1 cellular context compared by ENCODE assay signal in the genomic region with DNA sequence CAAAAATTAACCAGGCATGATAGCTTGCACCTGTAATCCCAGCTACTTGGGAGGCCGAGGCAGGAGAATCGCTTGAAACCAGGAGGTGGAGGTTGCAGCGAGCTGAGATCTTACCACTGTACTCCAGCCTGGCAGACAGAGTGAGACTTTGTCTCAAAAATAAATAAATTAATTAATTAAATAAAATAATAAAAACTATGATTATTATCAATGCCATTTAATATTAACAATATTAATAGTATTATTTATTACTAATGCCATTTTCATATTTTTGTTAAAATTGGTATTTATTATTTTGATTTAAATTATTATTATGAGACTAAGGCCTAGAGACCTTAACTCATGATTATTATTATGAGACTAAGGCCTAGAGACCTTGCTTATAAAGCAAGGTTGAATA.
A peak's percentile ranks its signal among the peaks of the same experiment; 100 is the strongest.
TF ChIP-seq lines count a peak whose summit lies in the region.

No MANE protein-coding gene starts in this region.

TF ChIP-seq in WTC11, 78 proteins besides CTCF, POLR2A, EP300 and RAD21 (continued from another document):
- TF ChIP-seq HMGA2 (CRISPR knock-in tag; IDR thresholded peaks at IDR 0.05) (peak; percentile 97), ERG (CRISPR knock-in tag; IDR thresholded peaks at IDR 0.05) (no peak)
